ENCODE assay signal across 8 cellular contexts in genomic region chr9:137453643-137454081, GRCh38. TPM values are rescaled to one million over a fixed set of nuclear protein-coding genes. Genes with fewer than 3 reads are reported as not detected.
A peak's percentile ranks its signal among the peaks of the same experiment; 100 is the strongest.
DNase-seq lines count a peak whose midpoint lies in the region; ATAC-seq and FAIRE-seq lines count a peak whose summit lies in the region.

No MANE protein-coding gene starts in this region.

- no peak overlapping the region for H3K4me3 ChIP-seq in mesendoderm (ENCODE audit: low read length)

- H4K5ac ChIP-seq in mesendoderm (ENCODE audit: low read length), result no peak overlapping the region

- H3K56ac ChIP-seq in mesendoderm (ENCODE audit: low read length), result peak overlapping the region; percentile 65

- ATAC-seq in stimulated activated naive CD8-positive, alpha-beta T cell treated with anti-CD3 and anti-CD28 coated beads, Interleukin-15, Interleukin-2, amounts not matched to agents 100 U/mL and 50 U/mL, for 24 hours, result peak; percentile 48

- no peak overlapping the region for H4K8ac ChIP-seq in mesendoderm (ENCODE audit: low read depth, low read length)

- H2BK15ac ChIP-seq in mesendoderm (replicated peaks; ENCODE audit: low read depth), result no peak overlapping the region

- H2BK120ac ChIP-seq in mesendoderm (ENCODE audit: low read depth, low read length), result no peak overlapping the region

- no CpG with 5 or more reads among the region's 25 CpGs for WGBS in mesendoderm (ENCODE audit: extremely low coverage, insufficient coverage, low lambda C conversion rate)

- H3K4me1 ChIP-seq in mesendoderm (ENCODE audit: control insufficient read depth, low read depth, low read length), result peaks cover 4% of the 10 kb centered on the region

- no peak overlapping the region for H3K27ac ChIP-seq in mesendoderm (ENCODE audit: low read depth, low read length)

- H3K18ac ChIP-seq in mesendoderm (ENCODE audit: low read length), result peak overlapping the region; percentile 43

- H3K79me1 ChIP-seq in mesendoderm (ENCODE audit: low read length), result no peaks in the 10 kb centered on the region

- no peak for FAIRE-seq in RCC 7860 (lab: Jason Lieb, UNC)

- no peaks in the 10 kb centered on the region for H3K27me3 ChIP-seq in mesendoderm (ENCODE audit: insufficient read depth, low read length, poor library complexity)

- no peak overlapping the region for H3K4ac ChIP-seq in mesendoderm (ENCODE audit: low read depth, low read length)

- no peak overlapping the region for H3K23ac ChIP-seq in mesendoderm (ENCODE audit: low read length)

- H3K9ac ChIP-seq in mesendoderm (ENCODE audit: low read length), result peak overlapping the region; percentile 30

- no peak overlapping the region for H2AK5ac ChIP-seq in mesendoderm (ENCODE audit: low read length)

- peaks cover 2% of the 10 kb centered on the region for H3K36me3 ChIP-seq in mesendoderm (ENCODE audit: control insufficient read depth, insufficient read depth, low read length)

- peak overlapping the region; percentile 50 for H3K4me2 ChIP-seq in mesendoderm (ENCODE audit: low read length)

- H2BK5ac ChIP-seq in mesendoderm (ENCODE audit: low read length), result no peak overlapping the region

- no peaks in the 10 kb centered on the region for H3K79me2 ChIP-seq in mesendoderm (ENCODE audit: control insufficient read depth, insufficient read depth, low read length)

- DNase-seq in GM19240 (ENCODE audit: insufficient read length, low spot score) (peak; percentile 60), MV-4-11 (lab: John Stamatoyannopoulos, UW) (peak; percentile 30), epidermal melanocyte (ENCODE audit: insufficient read length, low spot score) (peak; percentile 86), mesendoderm (peak; percentile 96), RCC 7860 (ENCODE audit: low spot score) (no peak), NCI-H526 treated with DMSO at 0.1 percent for 48 hours (lab: John Stamatoyannopoulos, UW) (no peak)
- DNase-seq in activated CD4-positive, alpha-beta T cell treated with anti-CD3 and anti-CD28 coated beads, Interleukin-2, amount 50 U/mL, for 48 hours, result peak; percentile 62 to 68
- DNase-seq in stimulated activated naive CD8-positive, alpha-beta T cell treated with anti-CD3 and anti-CD28 coated beads, Interleukin-15, Interleukin-2, amounts not matched to agents 100 U/mL and 50 U/mL, for 24 hours, result peak; percentile 73

RNA-seq across cellular contexts. Expression of gene NSMF, which starts 5.5 kb away (rescaled TPM):
- polyA plus RNA-seq in mesendoderm (2013, experiment 1 of 2), result 27.2 TPM
- polyA plus RNA-seq in mesendoderm (2013, experiment 2 of 2), result 28.2 TPM

RNA-seq across cellular contexts. Expression of gene ENTPD8, which starts 12.5 kb away (rescaled TPM):
- polyA plus RNA-seq in mesendoderm (2013, experiment 1 of 2), result 0.07 TPM
- 0.04 TPM for polyA plus RNA-seq in mesendoderm (2013, experiment 2 of 2)

RNA-seq across cellular contexts. Expression of gene NOXA1, which starts 30.5 kb away (rescaled TPM):
- polyA plus RNA-seq in mesendoderm (2013, experiment 1 of 2), result 0.03 TPM
- 0.03 TPM for polyA plus RNA-seq in mesendoderm (2013, experiment 2 of 2)

RNA-seq across cellular contexts. Expression of gene EXD3, which starts 30.7 kb away (rescaled TPM):
- polyA plus RNA-seq in mesendoderm (2013, experiment 1 of 2), result 2.0 TPM
- polyA plus RNA-seq in mesendoderm (2013, experiment 2 of 2), result 2.0 TPM

Comparison
In these comparisons a context has a peak if more than half of its experiments do, and no peak if none do; other contexts are left out.
1. DNase-seq: peak in GM19240 (single experiment), MV-4-11 (single experiment), activated CD4-positive, alpha-beta T cell treated with anti-CD3 and anti-CD28 coated beads, Interleukin-2, amount 50 U/mL, for 48 hours (2 of 2), epidermal melanocyte (single experiment), mesendoderm (single experiment) and stimulated activated naive CD8-positive, alpha-beta T cell treated with anti-CD3 and anti-CD28 coated beads, Interleukin-15, Interleukin-2, amounts not matched to agents 100 U/mL and 50 U/mL, for 24 hours (single experiment); none in RCC 7860 (single experiment) and NCI-H526 treated with DMSO at 0.1 percent for 48 hours (single experiment).